ENCODE assay signal across 14 cellular contexts in the genomic region with DNA sequence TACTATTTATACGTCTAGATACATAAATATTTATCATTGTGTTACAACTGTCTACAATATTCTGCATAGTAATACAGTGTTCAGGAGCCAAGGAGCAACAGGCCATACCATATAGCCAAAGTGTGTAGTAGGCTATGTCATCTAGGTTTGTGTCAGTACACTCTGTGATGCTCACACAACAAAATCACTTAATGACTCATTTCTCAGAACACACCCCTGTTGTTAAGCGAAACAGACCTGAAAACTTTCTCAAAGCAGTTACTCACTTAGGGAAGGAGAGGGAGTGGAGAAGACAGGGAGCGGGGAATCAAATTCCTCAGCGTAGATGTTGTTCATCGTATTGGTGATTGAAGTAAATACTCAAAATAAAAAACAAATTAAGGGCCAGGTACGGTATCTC.
"Had no signal": no experiment of that assay in that cellular context is flagged by ENCODE, and none has a peak within 500 bp of the region (broad histone marks: within the 10 kb centered on the region; RNA-seq: fewer than 3 reads in every experiment).

No MANE protein-coding gene starts in this region.

- H3K36me3 ChIP-seq: ascending aorta, left lung, ovary, tibial artery had no signal

- DNase-seq: activated CD4-positive, alpha-beta T cell treated with anti-CD3 and anti-CD28 coated beads, Interleukin-2, amount 50 U/mL, for 1 hour; activated CD4-positive, CD25-positive, alpha-beta regulatory T cell; activated effector memory CD4-positive, alpha-beta T cell treated with anti-CD3 and anti-CD28 coated beads, Interleukin-2, amount 50 U/mL, for 16 hours; activated naive CD8-positive, alpha-beta T cell treated with anti-CD3 and anti-CD28 coated beads for 36 hours; central memory CD4-positive, alpha-beta T cell; effector CD4-positive, alpha-beta T cell; left lung; ovary; T-helper 17 cell; tibial artery had no signal

- H3K27ac ChIP-seq: ascending aorta, coronary artery, left lung, ovary, skin epidermis, tibial artery had no signal

- H3K27me3 ChIP-seq: ascending aorta, left lung, ovary, tibial artery had no signal

- H3K9me3 ChIP-seq: ascending aorta, left lung, ovary, tibial artery had no signal

- H3K4me1 ChIP-seq: ascending aorta, left lung, tibial artery had no signal

- ATAC-seq: left lung, SK-N-SH treated with all-trans-retinoic acid at 6 μM for 48 hours, T-helper 17 cell had no signal

- H3K4me3 ChIP-seq: ascending aorta, coronary artery, left lung, ovary, skin epidermis, tibial artery had no signal
